ENCODE assay signal across 2 cellular contexts in the genomic region with DNA sequence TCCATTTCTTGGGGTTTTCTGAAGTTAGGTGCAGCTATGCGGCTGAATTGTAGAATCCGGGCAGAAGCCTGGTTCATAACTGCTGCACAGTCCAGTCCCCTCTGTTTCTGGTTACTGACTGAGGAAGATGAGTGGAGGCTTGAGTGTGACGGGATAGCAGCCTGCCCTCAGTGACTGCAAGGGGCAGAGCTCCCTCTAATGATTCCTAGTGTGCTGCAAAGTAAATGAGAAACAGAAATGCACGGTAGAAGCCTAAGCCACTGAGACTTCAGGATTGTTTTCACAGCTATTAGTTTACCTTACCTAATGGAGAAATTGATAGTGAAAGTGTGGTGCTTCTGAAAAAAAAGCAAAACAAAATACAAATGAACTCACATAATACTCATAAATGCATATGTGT.
TF ChIP-seq lines count a peak whose summit lies in the region.

No MANE protein-coding gene starts in this region.

TF ChIP-seq in HEK293T, 16 proteins besides CTCF, POLR2A, EP300 and RAD21 (continued from another document):
- TF ChIP-seq, protein P1, sequence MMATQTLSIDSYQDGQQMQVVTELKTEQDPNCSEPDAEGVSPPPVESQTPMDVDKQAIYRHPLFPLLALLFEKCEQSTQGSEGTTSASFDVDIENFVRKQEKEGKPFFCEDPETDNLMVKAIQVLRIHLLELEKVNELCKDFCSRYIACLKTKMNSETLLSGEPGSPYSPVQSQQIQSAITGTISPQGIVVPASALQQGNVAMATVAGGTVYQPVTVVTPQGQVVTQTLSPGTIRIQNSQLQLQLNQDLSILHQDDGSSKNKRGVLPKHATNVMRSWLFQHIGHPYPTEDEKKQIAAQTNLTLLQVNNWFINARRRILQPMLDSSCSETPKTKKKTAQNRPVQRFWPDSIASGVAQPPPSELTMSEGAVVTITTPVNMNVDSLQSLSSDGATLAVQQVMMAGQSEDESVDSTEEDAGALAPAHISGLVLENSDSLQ (IDR thresholded peaks at IDR 0.05) = no peak

TF ChIP-seq in GM12878, 131 proteins besides CTCF, POLR2A, EP300 and RAD21 (continued from another document):
- TF ChIP-seq, protein P2, sequence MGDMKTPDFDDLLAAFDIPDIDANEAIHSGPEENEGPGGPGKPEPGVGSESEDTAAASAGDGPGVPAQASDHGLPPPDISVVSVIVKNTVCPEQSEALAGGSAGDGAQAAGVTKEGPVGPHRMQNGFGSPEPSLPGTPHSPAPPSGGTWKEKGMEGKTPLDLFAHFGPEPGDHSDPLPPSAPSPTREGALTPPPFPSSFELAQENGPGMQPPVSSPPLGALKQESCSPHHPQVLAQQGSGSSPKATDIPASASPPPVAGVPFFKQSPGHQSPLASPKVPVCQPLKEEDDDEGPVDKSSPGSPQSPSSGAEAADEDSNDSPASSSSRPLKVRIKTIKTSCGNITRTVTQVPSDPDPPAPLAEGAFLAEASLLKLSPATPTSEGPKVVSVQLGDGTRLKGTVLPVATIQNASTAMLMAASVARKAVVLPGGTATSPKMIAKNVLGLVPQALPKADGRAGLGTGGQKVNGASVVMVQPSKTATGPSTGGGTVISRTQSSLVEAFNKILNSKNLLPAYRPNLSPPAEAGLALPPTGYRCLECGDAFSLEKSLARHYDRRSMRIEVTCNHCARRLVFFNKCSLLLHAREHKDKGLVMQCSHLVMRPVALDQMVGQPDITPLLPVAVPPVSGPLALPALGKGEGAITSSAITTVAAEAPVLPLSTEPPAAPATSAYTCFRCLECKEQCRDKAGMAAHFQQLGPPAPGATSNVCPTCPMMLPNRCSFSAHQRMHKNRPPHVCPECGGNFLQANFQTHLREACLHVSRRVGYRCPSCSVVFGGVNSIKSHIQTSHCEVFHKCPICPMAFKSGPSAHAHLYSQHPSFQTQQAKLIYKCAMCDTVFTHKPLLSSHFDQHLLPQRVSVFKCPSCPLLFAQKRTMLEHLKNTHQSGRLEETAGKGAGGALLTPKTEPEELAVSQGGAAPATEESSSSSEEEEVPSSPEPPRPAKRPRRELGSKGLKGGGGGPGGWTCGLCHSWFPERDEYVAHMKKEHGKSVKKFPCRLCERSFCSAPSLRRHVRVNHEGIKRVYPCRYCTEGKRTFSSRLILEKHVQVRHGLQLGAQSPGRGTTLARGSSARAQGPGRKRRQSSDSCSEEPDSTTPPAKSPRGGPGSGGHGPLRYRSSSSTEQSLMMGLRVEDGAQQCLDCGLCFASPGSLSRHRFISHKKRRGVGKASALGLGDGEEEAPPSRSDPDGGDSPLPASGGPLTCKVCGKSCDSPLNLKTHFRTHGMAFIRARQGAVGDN (IDR thresholded peaks at IDR 0.05) = no peak
